8 cellular contexts compared by ENCODE assay signal in the genomic region with DNA sequence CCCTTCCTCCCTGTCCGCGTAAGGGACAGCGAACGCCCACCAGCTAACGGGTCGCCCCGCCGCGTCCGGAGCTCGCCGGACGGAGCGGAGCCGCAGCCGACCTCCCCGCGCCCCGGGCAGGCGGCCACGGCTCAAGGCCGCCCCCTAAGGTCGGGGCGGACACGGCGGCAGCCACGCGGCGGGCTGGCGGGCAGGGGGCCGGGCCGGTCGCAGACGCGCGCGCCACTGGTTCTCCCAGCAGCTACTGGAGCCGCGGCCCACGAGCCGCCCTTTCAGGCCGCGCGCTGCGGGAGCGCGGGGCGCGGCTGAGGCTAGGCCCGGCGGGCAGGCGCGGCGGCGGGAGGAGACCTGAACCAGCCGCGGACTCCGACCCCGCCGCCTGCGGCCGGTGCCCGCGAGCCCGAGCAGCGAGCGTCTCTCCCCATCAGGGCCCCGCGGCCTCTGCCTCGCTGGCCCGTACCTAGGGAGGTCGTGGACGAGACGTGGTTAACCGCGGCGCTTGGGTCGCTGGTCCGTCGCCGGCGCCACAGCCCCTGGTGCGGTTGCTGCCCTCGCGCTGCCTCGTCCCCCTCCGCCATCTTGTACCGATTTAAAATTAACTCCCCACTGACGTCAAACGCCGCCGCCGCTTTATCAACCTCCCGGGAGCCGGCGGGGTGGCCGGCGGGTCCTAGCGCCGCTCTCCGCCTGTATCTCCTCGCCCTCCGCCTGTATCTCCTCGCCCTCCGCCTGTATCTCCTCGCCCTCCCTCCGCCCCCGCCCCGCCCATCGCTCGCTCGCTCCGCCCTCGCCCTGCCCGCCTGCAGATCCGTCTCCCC. TPM values are rescaled to one million over a fixed set of nuclear protein-coding genes. Genes with fewer than 3 reads are reported as not detected.
DNase-seq lines count a peak whose midpoint lies in the region; ATAC-seq, FAIRE-seq and TF ChIP-seq lines count a peak whose summit lies in the region.

ATL2 (minus strand) TSS at position 591 of the 818 bp plus-strand sequence; CDS start at position 578, 13 bp downstream.

- TF ChIP-seq EP300 in HepG2 (IDR thresholded peaks at IDR 0.05; ENCODE audit: low read depth in 2 of 2, low read length in 2 of 2) (peak in 1 of 2 experiments; percentile 53; a peak in 3 of 4 replicates), HepG2 (CRISPR knock-in tag; IDR thresholded peaks at IDR 0.05; ENCODE audit: borderline replicate concordance) (no peak)

- peaks cover 47% of the 10 kb centered on the region for H3K79me2 ChIP-seq in HepG2 (ENCODE audit: insufficient read depth, low read length)

- no peak for FAIRE-seq in HepG2 (lab: Jason Lieb, UNC)

- no TSS peak for BruUV-seq in HepG2 (replicated peaks; lab: Mats Ljungman, UMichigan)

- peak; percentile 38 to 96 (median 87) for DNase-seq in C1 segment of cervical spinal cord (lab: John Stamatoyannopoulos, UW)
- DNase-seq in NCI-H69 (lab: John Stamatoyannopoulos, UW): peak; percentile 93
- peak; percentile 91 for DNase-seq in activated CD4-positive, alpha-beta T cell treated with anti-CD3 and anti-CD28 coated beads, Interleukin-2, amount 50 U/mL, for 1 hour
- DNase-seq in HepG2 (ENCODE audit: low spot score): peak; percentile 91
- peak; percentile 91 for DNase-seq in stimulated activated CD4-positive, alpha-beta T cell treated with anti-CD3 and anti-CD28 coated beads, Interleukin-4, amount 100 ng/mL, for 1 hour

- peak within 1 kb of the TSS; percentile 90 for H3K27ac ChIP-seq in HepG2 (ENCODE audit: extremely low read length, insufficient read depth, low read length)

- H4K20me1 ChIP-seq in HepG2 (ENCODE audit: insufficient read depth, low read length): peaks cover 46% of the 10 kb centered on the region

- H3K4me3 Mint-ChIP-seq in dendritic cell treated with granulocyte-macrophage colony-stimulating factor and Interleukin-4, amounts not matched to agents 40 ng/mL and 50 ng/mL, for 4 days: peak within 1 kb of the TSS; percentile 91

- peak; percentile 85 for TF ChIP-seq RAD21 in HepG2 (CRISPR knock-in tag; IDR thresholded peaks at IDR 0.05)

- peak within 1 kb of the TSS; percentile 99 for H3K9ac ChIP-seq in HepG2 (ENCODE audit: insufficient read depth, low read depth, low read length)

- peaks cover 47% of the 10 kb centered on the region for H3K4me1 Mint-ChIP-seq in dendritic cell treated with granulocyte-macrophage colony-stimulating factor and Interleukin-4, amounts not matched to agents 40 ng/mL and 50 ng/mL, for 4 days (ENCODE audit: low read depth)

- H3K4me1 ChIP-seq in HepG2 (ENCODE audit: insufficient read depth, low read length): peaks cover 77% of the 10 kb centered on the region

- TF ChIP-seq POLR2A in HepG2 (IDR thresholded peaks at IDR 0.05; ENCODE audit: insufficient read depth in 1 of 2, low read depth in 2 of 2, low read length in 2 of 2): peak; percentile 92 to 96

- H3K36me3 ChIP-seq in HepG2 (replicated peaks in 1 of 2; ENCODE audit: control insufficient read depth in 1 of 2, insufficient read depth in 2 of 2, low read length in 2 of 2): no peaks in the 10 kb centered on the region

- WGBS in HepG2 (ENCODE audit: low lambda C conversion rate): 2% methylated on average over 54 of the region's 116 CpGs

- H3K27me3 Mint-ChIP-seq in dendritic cell treated with granulocyte-macrophage colony-stimulating factor and Interleukin-4, amounts not matched to agents 40 ng/mL and 50 ng/mL, for 4 days: no peaks in the 10 kb centered on the region

- H2AFZ ChIP-seq in HepG2 (ENCODE audit: low read length): peak within 1 kb of the TSS; percentile 56

- peaks cover 18% of the 10 kb centered on the region for H3K36me3 Mint-ChIP-seq in dendritic cell treated with granulocyte-macrophage colony-stimulating factor and Interleukin-4, amounts not matched to agents 40 ng/mL and 50 ng/mL, for 4 days (ENCODE audit: low read depth)

- no peaks in the 10 kb centered on the region for H3K9me3 ChIP-seq in HepG2 (ENCODE audit: low read length)

- intact Hi-C loops in dendritic cell treated with granulocyte-macrophage colony-stimulating factor and Interleukin-4, amounts not matched to agents 40 ng/mL and 50 ng/mL, for 4 days (cut with micrococcal nuclease): loop anchor here (5.0 kb wide), 1 partner anchor 300 kb away; the partner anchor contains the start of gene CYP1B1
- intact Hi-C loops in HepG2 (cut with micrococcal nuclease; ENCODE audit: unreplicated experiment): loop anchor here (1.0 to 10.0 kb wide), 7 partner anchors 29 to 358 kb away; no protein-coding TSS in a partner anchor

- TF ChIP-seq CTCF in HepG2 (CRISPR knock-in tag; IDR thresholded peaks at IDR 0.05): peak; percentile 52

- H3K9me3 Mint-ChIP-seq in dendritic cell treated with granulocyte-macrophage colony-stimulating factor and Interleukin-4, amounts not matched to agents 40 ng/mL and 50 ng/mL, for 4 days: no peaks in the 10 kb centered on the region

- in situ Hi-C loops in HepG2 (cut with HindIII; ENCODE audit: extremely low pct_ligation_motif_present, low pct_unique_long_range_greater_than_20kb): no loop called here

- H3K27ac Mint-ChIP-seq in dendritic cell treated with granulocyte-macrophage colony-stimulating factor and Interleukin-4, amounts not matched to agents 40 ng/mL and 50 ng/mL, for 4 days: peak within 1 kb of the TSS; percentile 93

- H3K4me2 ChIP-seq in HepG2 (ENCODE audit: low read depth, low read length): peak within 1 kb of the TSS; percentile 94

- POLR2A ChIA-PET in HepG2 (lab: Yijun Ruan, JAX): interaction anchor here (0.6 to 3.2 kb wide), 17 partner anchors 10 to 1292 kb away, joined by 3 to 28 read pairs (median 6); partner anchors contain the start of genes RMDN2 and SRSF7

- CTCF ChIA-PET in HepG2 (lab: Yijun Ruan, JAX; ENCODE audit: low intra/inter-chr PET ratio, low total read pairs): interaction anchor here (1.2 kb wide), 1 partner anchor 132 kb away, joined by 3 read pairs; no protein-coding TSS in a partner anchor

- H3K27me3 ChIP-seq in HepG2 (ENCODE audit: control insufficient read depth in 1 of 2, insufficient read depth in 2 of 2, low read length in 2 of 2): no peaks in the 10 kb centered on the region; a peak in 1 of 5 replicates

- peak within 1 kb of the TSS; percentile 95 to 100 (median 99) for H3K4me3 ChIP-seq in HepG2 (replicated peaks in 1 of 3; ENCODE audit: insufficient read depth in 1 of 3, low read depth in 2 of 3, low read length in 3 of 3)

- ATAC-seq in GM19328 (IDR thresholded peaks at IDR 0.05; ENCODE audit: unreplicated experiment): peak; percentile 76
- ATAC-seq in HG03520 (IDR thresholded peaks at IDR 0.05; ENCODE audit: unreplicated experiment): peak; percentile 80
- ATAC-seq in HepG2: peak; percentile 85

TF ChIP-seq in HepG2, 621 proteins besides CTCF, POLR2A, EP300 and RAD21 (continues in another document):
- TF ChIP-seq ZNF83 (CRISPR knock-in tag; IDR thresholded peaks at IDR 0.05; ENCODE audit: borderline replicate concordance) (no peak), ZC3H13 (CRISPR knock-in tag; IDR thresholded peaks at IDR 0.05) (peak; percentile 62; the same call in 1 of the 2 replicates), RXRA (CRISPR knock-in tag; IDR thresholded peaks at IDR 0.05) (0 out of 2 replicates have a peak, but pooled peaks have one; percentile 58), NFRKB (IDR thresholded peaks at IDR 0.05) (peak; percentile 73), SPEN (CRISPR knock-in tag; IDR thresholded peaks at IDR 0.05; ENCODE audit: low read depth) (peak; percentile 48)
- TF ChIP-seq, protein P1, sequence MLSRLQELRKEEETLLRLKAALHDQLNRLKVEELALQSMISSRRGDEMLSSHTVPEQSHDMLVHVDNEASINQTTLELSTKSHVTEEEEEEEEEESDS (CRISPR knock-in tag; IDR thresholded peaks at IDR 0.05; ENCODE audit: borderline replicate concordance): no peak
- TF ChIP-seq, protein P2, sequence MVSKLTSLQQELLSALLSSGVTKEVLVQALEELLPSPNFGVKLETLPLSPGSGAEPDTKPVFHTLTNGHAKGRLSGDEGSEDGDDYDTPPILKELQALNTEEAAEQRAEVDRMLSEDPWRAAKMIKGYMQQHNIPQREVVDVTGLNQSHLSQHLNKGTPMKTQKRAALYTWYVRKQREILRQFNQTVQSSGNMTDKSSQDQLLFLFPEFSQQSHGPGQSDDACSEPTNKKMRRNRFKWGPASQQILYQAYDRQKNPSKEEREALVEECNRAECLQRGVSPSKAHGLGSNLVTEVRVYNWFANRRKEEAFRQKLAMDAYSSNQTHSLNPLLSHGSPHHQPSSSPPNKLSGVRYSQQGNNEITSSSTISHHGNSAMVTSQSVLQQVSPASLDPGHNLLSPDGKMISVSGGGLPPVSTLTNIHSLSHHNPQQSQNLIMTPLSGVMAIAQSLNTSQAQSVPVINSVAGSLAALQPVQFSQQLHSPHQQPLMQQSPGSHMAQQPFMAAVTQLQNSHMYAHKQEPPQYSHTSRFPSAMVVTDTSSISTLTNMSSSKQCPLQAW (CRISPR knock-in tag; IDR thresholded peaks at IDR 0.05): no peak

RNA-seq across cellular contexts. Expression of gene ATL2, which starts in this region (rescaled TPM):
- 110 and 119 TPM in 2 replicates for total RNA-seq in HepG2 (2016; rRNA removed; fragmentation: Illumina TruSeq; extraction: Trizol)
- 27.7 and 31.0 TPM in 2 replicates for total RNA-seq in HepG2 (2016; cell fraction: cytosol; rRNA removed; fragmentation: Illumina TruSeq; extraction: Trizol; ENCODE audit: low read depth)
- total RNA-seq in HepG2 (2016; cell fraction: insoluble cytoplasmic fraction; rRNA removed; fragmentation: Illumina TruSeq; extraction: Trizol): 103 and 118 TPM in 2 replicates
- total RNA-seq in HepG2 (2016; cell fraction: membrane; rRNA removed; fragmentation: Illumina TruSeq; extraction: Trizol): 27.3 and 34.4 TPM in 2 replicates
- 180 and 190 TPM in 2 replicates for total RNA-seq in HepG2 (2016; cell fraction: nucleus; rRNA removed; fragmentation: Illumina TruSeq; extraction: Trizol)
- 38.7 and 56.5 TPM in 2 replicates for polyA plus RNA-seq in HepG2 (2011; rRNA removed)
- polyA plus RNA-seq in HepG2 (2011; cell fraction: cytosol; rRNA removed): 38.9 and 55.1 TPM in 2 replicates
- 187 and 191 TPM in 2 replicates for polyA plus RNA-seq in HepG2 (2011; cell fraction: nucleus; rRNA removed)
- polyA plus RNA-seq in HepG2 (2012): 70.4 and 80.6 TPM in 2 replicates
- 4.2 and 4.6 TPM in 2 replicates for polyA plus RNA-seq in HepG2 (2016; cell fraction: cytosol; fragmentation: Illumina TruSeq; extraction: Trizol; ENCODE audit: low read depth)
- 56.7 and 61.4 TPM in 2 replicates for polyA plus RNA-seq in HepG2 (2016; cell fraction: insoluble cytoplasmic fraction; fragmentation: Illumina TruSeq; extraction: Trizol; ENCODE audit: low read depth)
- 9.8 and 13.3 TPM in 2 replicates for polyA plus RNA-seq in HepG2 (2016; cell fraction: membrane; fragmentation: Illumina TruSeq; extraction: Trizol; ENCODE audit: low read depth)
- polyA plus RNA-seq in HepG2 (2016; cell fraction: nucleus; fragmentation: Illumina TruSeq; extraction: Trizol; ENCODE audit: insufficient read depth, low read depth): 166 and 178 TPM in 2 replicates
- polyA minus RNA-seq in HepG2 (2011; rRNA and poly(A)+ RNA removed; ENCODE audit: low replicate concordance): 27.4 and 51.2 TPM in 2 replicates
- 39.4 and 47.8 TPM in 2 replicates for polyA minus RNA-seq in HepG2 (2011; cell fraction: cytosol; rRNA and poly(A)+ RNA removed)
- 212 and 269 TPM in 2 replicates for polyA minus RNA-seq in HepG2 (2011; cell fraction: nucleus; rRNA and poly(A)+ RNA removed)

Comparison
In these comparisons a context has a peak if more than half of its experiments do, and no peak if none do; other contexts are left out.
1. Peak in every context shown above with its lines: DNase-seq, ATAC-seq, H3K4me3 ChIP-seq and H3K27ac ChIP-seq.